1 cellular context compared by ENCODE assay signal in the genomic region with DNA sequence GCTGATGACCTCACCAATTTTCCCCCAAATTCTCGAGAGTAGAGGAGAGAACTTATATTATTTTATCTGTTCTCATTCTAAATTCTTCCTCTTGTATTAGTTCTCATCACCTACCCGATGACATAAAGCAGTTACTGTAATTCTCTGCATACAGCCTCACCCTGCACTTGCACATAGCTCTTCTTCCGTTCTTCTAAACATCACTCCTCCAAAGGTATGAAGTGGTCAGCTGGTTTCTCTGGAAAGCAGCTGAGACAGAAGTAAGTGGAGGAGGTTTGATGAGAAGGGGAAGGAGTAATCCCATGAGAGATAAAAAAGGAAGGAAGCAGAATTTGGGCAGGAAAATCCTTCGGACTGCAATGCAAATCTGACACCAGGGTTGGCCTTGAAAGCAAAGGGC.
TF ChIP-seq lines count a peak whose summit lies in the region.

No MANE protein-coding gene starts in this region.

TF ChIP-seq in GM12878, 131 proteins besides CTCF, POLR2A, EP300 and RAD21:
- peak; percentile 17; the same call in 1 of the 2 replicates for TF ChIP-seq FOXM1 (IDR thresholded peaks at IDR 0.05; ENCODE audit: low read depth, low read length)
- TF ChIP-seq RAD51 (IDR thresholded peaks at IDR 0.05) = no peak
